In the genomic region with DNA sequence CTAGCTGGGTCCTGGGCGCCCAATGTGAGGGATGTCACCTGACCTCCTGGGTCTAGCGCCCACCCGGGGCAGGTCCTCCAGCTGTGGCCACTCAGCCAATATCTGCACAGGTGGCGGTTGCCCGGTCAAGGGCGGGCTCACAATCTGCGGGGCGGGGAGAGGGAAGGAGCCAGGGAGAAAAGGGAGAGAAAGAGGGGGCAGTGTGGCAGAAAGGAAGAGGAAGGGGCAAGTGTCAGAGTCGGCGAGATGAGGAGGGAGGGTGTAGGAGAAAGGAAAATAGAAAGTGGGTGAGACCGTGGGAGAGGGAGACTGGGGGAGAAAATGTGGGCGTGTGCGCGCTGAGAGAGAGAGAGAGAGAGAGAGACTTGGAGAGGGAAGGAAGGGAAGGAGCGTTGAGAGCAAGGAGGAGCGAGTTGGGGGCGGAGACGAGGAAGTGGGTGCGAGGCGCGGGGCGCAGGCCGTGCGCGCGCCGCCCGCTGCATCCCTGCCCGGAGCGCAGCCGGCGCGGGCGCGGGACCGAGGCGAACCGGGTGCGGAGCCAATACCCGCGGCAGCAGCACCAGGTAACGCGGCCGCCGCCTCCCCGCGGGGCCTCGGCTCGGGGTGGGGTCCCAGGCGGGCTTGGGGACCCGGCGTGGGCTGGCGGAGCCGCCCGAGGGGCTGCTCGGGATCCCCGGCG, we compare ENCODE assay signal across 8 cellular contexts. TPM values are rescaled to one million over a fixed set of nuclear protein-coding genes. Genes with fewer than 3 reads are reported as not detected.
DNase-seq lines count a peak whose midpoint lies in the region; ATAC-seq and TF ChIP-seq lines count a peak whose summit lies in the region.

A gene with protein sequence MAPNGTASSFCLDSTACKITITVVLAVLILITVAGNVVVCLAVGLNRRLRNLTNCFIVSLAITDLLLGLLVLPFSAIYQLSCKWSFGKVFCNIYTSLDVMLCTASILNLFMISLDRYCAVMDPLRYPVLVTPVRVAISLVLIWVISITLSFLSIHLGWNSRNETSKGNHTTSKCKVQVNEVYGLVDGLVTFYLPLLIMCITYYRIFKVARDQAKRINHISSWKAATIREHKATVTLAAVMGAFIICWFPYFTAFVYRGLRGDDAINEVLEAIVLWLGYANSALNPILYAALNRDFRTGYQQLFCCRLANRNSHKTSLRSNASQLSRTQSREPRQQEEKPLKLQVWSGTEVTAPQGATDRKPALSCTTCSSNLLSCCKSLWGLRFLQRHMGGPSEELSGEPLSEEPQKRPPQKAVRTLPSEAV (plus strand): TSS at position 479 of the 679 bp plus-strand sequence. CDS start 25,163 bp downstream, outside the sequence.

- DNase-seq in A673 (ENCODE audit: low spot score) (peak; percentile 31), M059J (ENCODE audit: low read depth) (peak; percentile 24), foreskin keratinocyte (peak in 1 of 2 donors; percentile 11), aorta (peak; percentile 78 to 83), SHP77 treated with DMSO at 0.1 percent for 48 hours (lab: John Stamatoyannopoulos, UW) (no peak)

- POLR2A ChIA-PET in A673 (lab: Charles Lee; ENCODE audit: low non-redundant PET), result no interaction called here
- POLR2A ChIA-PET in activated CD8-positive, alpha-beta memory T cell treated with anti-CD3 and anti-CD28 coated beads for 36 hours (lab: Charles Lee), result interaction anchor here (0.6 kb wide), 1 partner anchor 138 kb away, joined by 3 read pairs; no protein-coding TSS in a partner anchor

- BruUV-seq in A673 (replicated peaks; lab: Mats Ljungman, UMichigan), result no TSS peak

- TF ChIP-seq CTCF in A673 (conservative IDR thresholded peaks at IDR 0.05; ENCODE audit: low read depth, low read length), result no peak
- no peak for TF ChIP-seq CTCF in foreskin keratinocyte (conservative IDR thresholded peaks at IDR 0.05)

- H3K4me1 ChIP-seq in A673 (ENCODE audit: insufficient read depth, low read length, poor library complexity, severe bottlenecking) (no peaks in the 10 kb centered on the region), foreskin keratinocyte (no peaks in the 10 kb centered on the region), neuron (ENCODE audit: insufficient read depth, low read length) (no peaks in the 10 kb centered on the region), aorta (ENCODE audit: control insufficient read depth in 1 of 2, insufficient read depth in 2 of 2, low read length in 2 of 2) (no peaks in the 10 kb centered on the region)

- no peak within 1 kb of the TSS for H2AFZ ChIP-seq in neuron (ENCODE audit: low read depth, low read length)

- H3K27ac ChIP-seq in A673 (ENCODE audit: low read depth, low read length, poor library complexity, severe bottlenecking) (no peak within 1 kb of the TSS), foreskin keratinocyte (no peak within 1 kb of the TSS), aorta (ENCODE audit: low read depth in 1 of 2, low read length in 2 of 2) (no peak within 1 kb of the TSS)

- CTCF ChIA-PET in A673 (lab: Charles Lee), result no interaction called here
- CTCF ChIA-PET in activated CD8-positive, alpha-beta memory T cell treated with anti-CD3 and anti-CD28 coated beads for 36 hours (lab: Charles Lee), result interaction anchor here (0.6 to 1.4 kb wide), 3 partner anchors 14 to 127 kb away, joined by 3 read pairs; no protein-coding TSS in a partner anchor

- peak within 1 kb of the TSS; percentile 19 for H3K4me3 ChIP-seq in A673 (ENCODE audit: low read depth, low read length, poor library complexity, severe bottlenecking)
- H3K4me3 ChIP-seq in neuron (ENCODE audit: low read length), result peak within 1 kb of the TSS; percentile 14
- H3K4me3 ChIP-seq in aorta (ENCODE audit: low read length in 2 of 2), result peak within 1 kb of the TSS; percentile 55 to 56

- H3K9me3 ChIP-seq in A673 (ENCODE audit: low read depth, low read length, poor library complexity, severe bottlenecking) (no peaks in the 10 kb centered on the region), neuron (ENCODE audit: low read length) (no peaks in the 10 kb centered on the region), aorta (ENCODE audit: control insufficient read depth, low read length) (no peaks in the 10 kb centered on the region)

- H3K27me3 ChIP-seq in A673 (replicated peaks; ENCODE audit: insufficient read depth, low read depth, low read length, poor library complexity) (peaks cover 53% of the 10 kb centered on the region), foreskin keratinocyte (peaks cover 41% of the 10 kb centered on the region), neuron (ENCODE audit: insufficient read depth, low read length) (peaks cover 52% of the 10 kb centered on the region), aorta (ENCODE audit: control insufficient read depth in 1 of 2, insufficient read depth in 2 of 2, low read length in 1 of 2) (no peaks in the 10 kb centered on the region)

- H3K36me3 ChIP-seq in A673 (ENCODE audit: insufficient read depth, low read length, poor library complexity, severe bottlenecking) (no peaks in the 10 kb centered on the region), neuron (ENCODE audit: insufficient read depth, low read length) (no peaks in the 10 kb centered on the region), aorta (ENCODE audit: control insufficient read depth in 1 of 2, insufficient read depth in 2 of 2, low read length in 1 of 2) (no peaks in the 10 kb centered on the region)

- 2% methylated on average over 40 to 58 of the region's 58 CpGs for WGBS in aorta, 2 donors

- intact Hi-C loops in A673 (cut with micrococcal nuclease; ENCODE audit: unreplicated experiment), result no loop called here
- intact Hi-C loops in aorta (cut with DNase I), result no loop called here

- ATAC-seq in foreskin keratinocyte, result peak; percentile 58
- peak; percentile 39 for ATAC-seq in aorta (ENCODE audit: low FRiP score)
- no peak for ATAC-seq in GM18861 (IDR thresholded peaks at IDR 0.05; ENCODE audit: unreplicated experiment)

RNA-seq across cellular contexts. Expression of the gene that starts here (rescaled TPM):
- total RNA-seq in A673 (2021) (0.09 TPM in 1 of 2 replicates, not detected in the other), foreskin keratinocyte (not detected in 2 replicates), aorta (10 to 100 TPM; 12.6 to 15.3 TPM)
- total RNA-seq in M059J (2014; rRNA removed; shearing (Covaris generic)), result 0.20 and 0.32 TPM in 2 replicates
- 10 to 100 TPM; 32.6 to 34.5 TPM for total RNA-seq in activated CD8-positive, alpha-beta memory T cell treated with anti-CD3 and anti-CD28 coated beads for 36 hours
- polyA plus RNA-seq in foreskin keratinocyte (not detected in 2 replicates), aorta (1 to 10 TPM; 1.1 to 2.3 TPM)

Comparison
In these comparisons a context has a peak if more than half of its experiments do, and no peak if none do; other contexts are left out.
1. RNA of the gene that starts here (total RNA-seq): 32.6 to 34.5 TPM in activated CD8-positive, alpha-beta memory T cell treated with anti-CD3 and anti-CD28 coated beads for 36 hours and 12.6 to 15.3 TPM in aorta; 0.20 to 0.32 TPM in M059J, 0.09 TPM in A673 and not detected in foreskin keratinocyte; every median in the first group is over 10 times any median in the second.
2. Peak in DNase-seq and H3K4me3 ChIP-seq in A673; RNA of the gene not detected or under 1 TPM.
3. Peak in DNase-seq in M059J; RNA of the gene not detected or under 1 TPM.
4. Peak in ATAC-seq in foreskin keratinocyte; RNA of the gene not detected or under 1 TPM.
5. Peak in every context shown above with its lines, with median percentiles within 50 percentile points of each other: H3K4me3 ChIP-seq.